ENCODE assay signal across 8 cellular contexts in genomic region chr1:145997156-145998023, GRCh38.
A peak's percentile ranks its signal among the peaks of the same experiment; 100 is the strongest.
DNase-seq lines count a peak whose midpoint lies in the region; ATAC-seq and TF ChIP-seq lines count a peak whose summit lies in the region.

No MANE protein-coding gene starts in this region.

- no peaks in the 10 kb centered on the region for H3K9me3 Mint-ChIP-seq in activated naive CD8-positive, alpha-beta T cell treated with anti-CD3 and anti-CD28 coated beads, Interleukin-2, amount 50 U/mL, for 24 hours

- H3K4me3 ChIP-seq in RWPE2 (ENCODE audit: severe bottlenecking) (peak overlapping the region; percentile 54), iPS-18a (ENCODE audit: low read length) (peak overlapping the region; percentile 98)

- peaks cover 32% of the 10 kb centered on the region for H3K4me1 ChIP-seq in RWPE2 (ENCODE audit: insufficient read depth, poor library complexity, severe bottlenecking)
- peaks cover 24% of the 10 kb centered on the region for H3K4me1 ChIP-seq in iPS-18a (ENCODE audit: control insufficient read depth, low read depth, low read length)

- H3K4me3 Mint-ChIP-seq in activated naive CD8-positive, alpha-beta T cell treated with anti-CD3 and anti-CD28 coated beads, Interleukin-2, amount 50 U/mL, for 24 hours, result peak overlapping the region; percentile 85

- peak; percentile 62 for TF ChIP-seq POLR2A in GM18505 (IDR thresholded peaks at IDR 0.05; ENCODE audit: borderline replicate concordance, extremely low read depth, insufficient read depth, insufficient read length)

- TF ChIP-seq CTCF in RWPE2 (IDR thresholded peaks at IDR 0.05; ENCODE audit: poor library complexity, severe bottlenecking), result no peak

- peak overlapping the region; percentile 91 for H3K27ac Mint-ChIP-seq in activated naive CD8-positive, alpha-beta T cell treated with anti-CD3 and anti-CD28 coated beads, Interleukin-2, amount 50 U/mL, for 24 hours

- H3K27me3 Mint-ChIP-seq in activated naive CD8-positive, alpha-beta T cell treated with anti-CD3 and anti-CD28 coated beads, Interleukin-2, amount 50 U/mL, for 24 hours, result no peaks in the 10 kb centered on the region

- H3K9ac ChIP-seq in iPS-18a (ENCODE audit: low read length), result peak overlapping the region; percentile 94

- H3K9me3 ChIP-seq in RWPE2 (ENCODE audit: severe bottlenecking), result no peaks in the 10 kb centered on the region
- no peaks in the 10 kb centered on the region for H3K9me3 ChIP-seq in iPS-18a (ENCODE audit: control insufficient read depth, low read depth, low read length)

- ATAC-seq in GM18505 (IDR thresholded peaks at IDR 0.05; ENCODE audit: unreplicated experiment) (peak; percentile 19), HG02981 (IDR thresholded peaks at IDR 0.05; ENCODE audit: unreplicated experiment) (peak; percentile 25), RWPE2 (ENCODE audit: low read depth) (peak; percentile 26), HG03520 (IDR thresholded peaks at IDR 0.05; ENCODE audit: unreplicated experiment) (no peak)
- peak; percentile 45 for ATAC-seq in activated naive CD8-positive, alpha-beta T cell treated with anti-CD3 and anti-CD28 coated beads, Interleukin-2, amount 50 U/mL, for 24 hours

- H3K27ac ChIP-seq in RWPE2 (ENCODE audit: poor library complexity, severe bottlenecking), result peak overlapping the region; percentile 91
- H3K27ac ChIP-seq in iPS-18a (ENCODE audit: low read length), result peak overlapping the region; percentile 21

- peaks cover 68% of the 10 kb centered on the region for H3K4me1 Mint-ChIP-seq in activated naive CD8-positive, alpha-beta T cell treated with anti-CD3 and anti-CD28 coated beads, Interleukin-2, amount 50 U/mL, for 24 hours

- H3K36me3 ChIP-seq in RWPE2 (ENCODE audit: low read depth) (peaks cover 38% of the 10 kb centered on the region), iPS-18a (ENCODE audit: control insufficient read depth, low read depth, low read length) (peaks cover 26% of the 10 kb centered on the region)

- DNase-seq in RWPE2 (ENCODE audit: low spot score), result no peak
- DNase-seq in activated naive CD8-positive, alpha-beta T cell treated with anti-CD3 and anti-CD28 coated beads, Interleukin-2, amount 50 U/mL, for 24 hours, result peak; percentile 53
- DNase-seq in stimulated activated CD4-positive, alpha-beta T cell treated with anti-CD3 and anti-CD28 coated beads, Interleukin-15, amount 100 ng/mL, for 24 hours, result peak; percentile 61
- no peak for DNase-seq in AML-193 (lab: John Stamatoyannopoulos, UW)

- H3K36me3 Mint-ChIP-seq in activated naive CD8-positive, alpha-beta T cell treated with anti-CD3 and anti-CD28 coated beads, Interleukin-2, amount 50 U/mL, for 24 hours (ENCODE audit: low read depth), result peaks cover 38% of the 10 kb centered on the region

- no peaks in the 10 kb centered on the region for H3K27me3 ChIP-seq in RWPE2 (ENCODE audit: insufficient read depth, poor library complexity, severe bottlenecking)
- H3K27me3 ChIP-seq in iPS-18a (ENCODE audit: control insufficient read depth, insufficient read depth, low read length), result no peaks in the 10 kb centered on the region

Comparison
In these comparisons a context has a peak if more than half of its experiments do, and no peak if none do; other contexts are left out.
1. DNase-seq: peak in activated naive CD8-positive, alpha-beta T cell treated with anti-CD3 and anti-CD28 coated beads, Interleukin-2, amount 50 U/mL, for 24 hours (single experiment) and stimulated activated CD4-positive, alpha-beta T cell treated with anti-CD3 and anti-CD28 coated beads, Interleukin-15, amount 100 ng/mL, for 24 hours (single experiment); none in RWPE2 (single experiment) and AML-193 (0 of 2).